ENCODE assay signal across 26 cellular contexts in genomic region chr4:44522761-44523445, GRCh38.
A peak's percentile ranks its signal among the peaks of the same experiment; 100 is the strongest.
DNase-seq lines count a peak whose midpoint lies in the region; TF ChIP-seq lines count a peak whose summit lies in the region.
"Had no signal": no experiment of that assay in that cellular context is flagged by ENCODE, and none has a peak within 500 bp of the region (broad histone marks: within the 10 kb centered on the region; RNA-seq: fewer than 3 reads in every experiment).

No MANE protein-coding gene starts in this region.

- H3K36me3 ChIP-seq in CD4-positive, alpha-beta memory T cell (ENCODE audit: insufficient read depth, low read length) = no peaks in the 10 kb centered on the region
- H3K36me3 ChIP-seq: BLaER1 treated with 17β-estradiol and CSF1 and Interleukin-3, amounts not matched to agents 10 nM and 100 nM; MG63 had no signal

- H3K4me1 ChIP-seq in CD4-positive, alpha-beta memory T cell (ENCODE audit: insufficient read depth, low read length) = no peaks in the 10 kb centered on the region
- H3K4me1 ChIP-seq: A549; BLaER1 treated with 17β-estradiol and CSF1 and Interleukin-3, amounts not matched to agents 10 nM and 100 nM had no signal

- peaks cover 0 to 8% (median 0%) of the 10 kb centered on the region in 8 donors for H3K9me3 Mint-ChIP-seq in CD4-positive, alpha-beta memory T cell
- H3K9me3 Mint-ChIP-seq: GM23338, H9 had no signal

- no peaks in the 10 kb centered on the region for H3K27me3 Mint-ChIP-seq in CD4-positive, alpha-beta memory T cell
- H3K27me3 Mint-ChIP-seq: CD4-positive, alpha-beta T cell had no signal

- no peaks in the 10 kb centered on the region for H3K9me3 ChIP-seq in CD4-positive, alpha-beta memory T cell (ENCODE audit: control insufficient read depth in 1 of 2, low read length in 2 of 2)
- H3K9me3 ChIP-seq: A549; BLaER1 treated with 17β-estradiol and CSF1 and Interleukin-3, amounts not matched to agents 10 nM and 100 nM; MG63 had no signal

- no peak overlapping the region for H3K27ac ChIP-seq in RWPE1
- peak overlapping the region; percentile 73 for H3K27ac ChIP-seq in epithelial cell of prostate
- no peak overlapping the region for H3K27ac ChIP-seq in CD4-positive, alpha-beta memory T cell (ENCODE audit: low read depth, low read length)
- H3K27ac ChIP-seq: A549; BLaER1 treated with 17β-estradiol and CSF1 and Interleukin-3, amounts not matched to agents 10 nM and 100 nM; PC-9; SK-N-MC had no signal

- DNase-seq in HT1080 (ENCODE audit: low read depth) = peak; percentile 51
- DNase-seq in RWPE1 (ENCODE audit: low spot score) = peak; percentile 53
- DNase-seq in epithelial cell of prostate (ENCODE audit: low read depth, low spot score) = no peak
- DNase-seq in retinal pigment epithelial cell (ENCODE audit: low read depth) = peak; percentile 28
- no peak for DNase-seq in posterior vena cava (ENCODE audit: low spot score)
- no peak for DNase-seq in NCI-H2227 (lab: John Stamatoyannopoulos, UW; ENCODE audit: unreplicated experiment)
- no peak for DNase-seq in CD4-positive, alpha-beta memory T cell
- DNase-seq in NCI-H526 (lab: John Stamatoyannopoulos, UW) = no peak
- DNase-seq: AML-193; CD4-positive, alpha-beta T cell; COR-L47; DMS53; H9; KBM-7; MG63; NCI-H2029; NCI-H524 treated with DMSO at 0.1 percent for 48 hours; NK-92 treated with Interleukin-12 subunit alpha and Interleukin-12 subunit beta, amount 100 ng/mL, for 24 hours; PC-9; RPMI8226; SHP77 treated with DMSO at 0.1 percent for 48 hours had no signal

- no peak overlapping the region for H3K4me3 ChIP-seq in retinal pigment epithelial cell (ENCODE audit: low read length)
- no peak overlapping the region for H3K4me3 ChIP-seq in CD4-positive, alpha-beta memory T cell (ENCODE audit: low read length in 2 of 2)
- H3K4me3 ChIP-seq: A549; BLaER1 treated with 17β-estradiol and CSF1 and Interleukin-3, amounts not matched to agents 10 nM and 100 nM; GM12878; GM23338; MG63; PC-9; SK-N-MC had no signal

- H3K27me3 ChIP-seq in CD4-positive, alpha-beta memory T cell (ENCODE audit: insufficient read depth, low read length) = no peaks in the 10 kb centered on the region
- H3K27me3 ChIP-seq: BLaER1 treated with 17β-estradiol and CSF1 and Interleukin-3, amounts not matched to agents 10 nM and 100 nM; MG63 had no signal

- CTCF ChIA-PET in RWPE1 (lab: Yijun Ruan, JAX) = no interaction called here
- CTCF ChIA-PET in CD4-positive, alpha-beta memory T cell (lab: Charles Lee; ENCODE audit: partially characterized antibody) = no interaction called here

- no peak overlapping the region for H3K4me3 Mint-ChIP-seq in CD4-positive, alpha-beta memory T cell
- H3K4me3 Mint-ChIP-seq: CD4-positive, alpha-beta T cell; GM23338; H9 had no signal

- no peaks in the 10 kb centered on the region for H3K36me3 Mint-ChIP-seq in CD4-positive, alpha-beta memory T cell

- no peak overlapping the region for H3K27ac Mint-ChIP-seq in CD4-positive, alpha-beta memory T cell
- H3K27ac Mint-ChIP-seq: CD4-positive, alpha-beta T cell; GM23338; H9 had no signal

- intact Hi-C loops in posterior vena cava (cut with DNase I) = no loop called here
- intact Hi-C loops in CD4-positive, alpha-beta memory T cell (cut with micrococcal nuclease) = no loop called here

- POLR2A ChIA-PET in RWPE1 (lab: Yijun Ruan, JAX; ENCODE audit: low non-redundant PET) = no interaction called here
- POLR2A ChIA-PET in CD4-positive, alpha-beta memory T cell (lab: Charles Lee; ENCODE audit: partially characterized antibody) = no interaction called here

- no peak for TF ChIP-seq CTCF in RWPE1 (conservative IDR thresholded peaks at IDR 0.05; ENCODE audit: low read depth)
- TF ChIP-seq CTCF in retinal pigment epithelial cell (conservative IDR thresholded peaks at IDR 0.05; ENCODE audit: low read depth, low read length) = no peak

- no peaks in the 10 kb centered on the region for H3K4me1 Mint-ChIP-seq in CD4-positive, alpha-beta memory T cell
- H3K4me1 Mint-ChIP-seq: GM23338 had no signal

Comparison
In these comparisons a context has a peak if more than half of its experiments do, and no peak if none do; other contexts are left out.
1. DNase-seq: peak in HT1080 (single experiment), RWPE1 (single experiment) and retinal pigment epithelial cell (single experiment); none in epithelial cell of prostate (single experiment), posterior vena cava (single experiment), NCI-H2227 (single experiment), CD4-positive, alpha-beta memory T cell (0 of 5) and NCI-H526 (0 of 2).